In the genomic region with DNA sequence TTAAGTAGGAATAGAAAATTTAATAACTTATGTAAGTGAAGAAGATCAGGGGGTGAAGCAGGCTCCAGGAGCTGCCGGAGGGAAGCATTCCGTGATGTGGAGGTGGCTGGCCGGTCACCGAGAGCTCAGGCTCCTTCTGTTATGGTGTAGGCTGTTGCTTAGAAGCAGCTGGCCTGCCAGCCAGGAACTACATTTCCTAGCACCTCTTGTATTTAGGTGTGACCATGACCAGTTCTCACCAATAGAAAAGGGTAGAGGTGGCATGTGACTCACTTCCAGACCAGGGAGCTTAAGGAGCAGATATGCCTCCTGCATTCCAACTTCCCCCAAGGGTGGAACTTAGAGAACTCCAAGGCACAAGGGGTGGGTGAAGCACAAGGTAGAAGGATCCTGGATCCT, we compare ENCODE assay signal across 17 cellular contexts.
DNase-seq lines count a peak whose midpoint lies in the region; ATAC-seq and TF ChIP-seq lines count a peak whose summit lies in the region.
"Had no signal": no experiment of that assay in that cellular context is flagged by ENCODE, and none has a peak within 500 bp of the region (broad histone marks: within the 10 kb centered on the region; RNA-seq: fewer than 3 reads in every experiment).

No MANE protein-coding gene starts in this region.

- peak overlapping the region in 1 of 2 experiments; percentile 80 for H2BK12ac ChIP-seq in mesenchymal stem cell (ENCODE audit: low read length in 2 of 2)

- no peak overlapping the region for H3K14ac ChIP-seq in mesenchymal stem cell (ENCODE audit: low read length in 2 of 2)

- peak overlapping the region; percentile 49 for H2BK15ac ChIP-seq in mesenchymal stem cell (ENCODE audit: low read depth, poor library complexity, severe bottlenecking)

- peak overlapping the region; percentile 84 for H3K9ac ChIP-seq in mesenchymal stem cell (ENCODE audit: low read length)

- in situ Hi-C loops in ACHN (cut with HindIII; ENCODE audit: low pct_ligation_motif_present, low pct_unique_long_range_greater_than_20kb, low sequenced_read_pairs): no loop called here

- H3K27me3 ChIP-seq in mesenchymal stem cell (ENCODE audit: control insufficient read depth in 1 of 2, insufficient read depth in 1 of 2, low read length in 2 of 2): no peaks in the 10 kb centered on the region
- H3K27me3 ChIP-seq: brain microvascular endothelial cell had no signal

- no peak for TF ChIP-seq POLR2A in erythroblast (IDR thresholded peaks at IDR 0.05; ENCODE audit: low read length)

- H2AFZ ChIP-seq in mesenchymal stem cell (ENCODE audit: low read depth, low read length): no peak overlapping the region

- no peaks in the 10 kb centered on the region for H3K79me1 ChIP-seq in mesenchymal stem cell (replicated peaks; ENCODE audit: low read length, poor library complexity, severe bottlenecking)

- no peak overlapping the region for H2BK120ac ChIP-seq in mesenchymal stem cell (ENCODE audit: low read depth, low read length)

- peak overlapping the region in 1 of 2 experiments; percentile 29 for H3K4ac ChIP-seq in mesenchymal stem cell (ENCODE audit: low read depth in 1 of 2, low read length in 2 of 2)

- H4K91ac ChIP-seq in mesenchymal stem cell (ENCODE audit: low read length): no peak overlapping the region

- no peak overlapping the region for H3K4me3 ChIP-seq in mesenchymal stem cell (ENCODE audit: insufficient read depth in 1 of 2, low read depth in 1 of 2, low read length in 2 of 2)
- H3K4me3 ChIP-seq: lung, thoracic aorta had no signal

- H2BK5ac ChIP-seq in mesenchymal stem cell (ENCODE audit: low read depth, low read length, poor library complexity, severe bottlenecking): no peak overlapping the region

- peak overlapping the region in 1 of 2 experiments; percentile 75 for H3K18ac ChIP-seq in mesenchymal stem cell (ENCODE audit: low read depth in 1 of 2, low read length in 2 of 2)

- H4K8ac ChIP-seq in mesenchymal stem cell (ENCODE audit: low read length): no peak overlapping the region

- H2AK5ac ChIP-seq in mesenchymal stem cell (ENCODE audit: low read length, severe bottlenecking): no peak overlapping the region

- H3K27ac ChIP-seq in mesenchymal stem cell (ENCODE audit: low read length, poor library complexity, severe bottlenecking): no peak overlapping the region
- H3K27ac ChIP-seq: thoracic aorta had no signal

- ATAC-seq in GM18870 (IDR thresholded peaks at IDR 0.05; ENCODE audit: unreplicated experiment): no peak

- no peaks in the 10 kb centered on the region for H3K36me3 ChIP-seq in mesenchymal stem cell (ENCODE audit: control insufficient read depth in 1 of 2, insufficient read depth in 2 of 2, low read depth in 1 of 2, low read length in 2 of 2)
- H3K36me3 ChIP-seq: brain microvascular endothelial cell, thoracic aorta had no signal

- H3K23ac ChIP-seq in mesenchymal stem cell (ENCODE audit: low read length in 2 of 2): no peak overlapping the region

- peak; percentile 27 for DNase-seq in ACHN
- DNase-seq in NCI-H226: peak; percentile 71
- DNase-seq in fibroblast of gingiva (ENCODE audit: low read depth): peak; percentile 18
- DNase-seq in mesenchymal stem cell: peak; percentile 40
- no peak for DNase-seq in NCI-H774 (lab: John Stamatoyannopoulos, UW)
- DNase-seq in amniotic stem cell (lab: John Stamatoyannopoulos, UW): no peak
- no peak for DNase-seq in erythroblast (lab: John Stamatoyannopoulos, UW)
- DNase-seq: activated CD4-positive, alpha-beta memory T cell treated with anti-CD3 and anti-CD28 coated beads, Interleukin-2, amount 10 ng/mL, durations not matched to agents 7 days and 5 days; hippocampal formation; KG1; NCI-H187; NCI-H69; stimulated activated CD4-positive, alpha-beta T cell treated with anti-CD3 and anti-CD28 coated beads, Interleukin-15, amount 100 ng/mL, for 24 hours had no signal

- H3K4me1 ChIP-seq in mesenchymal stem cell (ENCODE audit: control insufficient read depth, insufficient read depth, low read depth, low read length): peaks cover 4% of the 10 kb centered on the region

- H3K4me2 ChIP-seq in mesenchymal stem cell (ENCODE audit: low read length, poor library complexity, severe bottlenecking): no peak overlapping the region

- H3K9me3 ChIP-seq in mesenchymal stem cell (ENCODE audit: control insufficient read depth, low read length): no peaks in the 10 kb centered on the region
- H3K9me3 ChIP-seq: thoracic aorta had no signal

- WGBS in mesenchymal stem cell: 93% methylated on average over 4 of the region's 4 CpGs

Comparison
In these comparisons a context has a peak if more than half of its experiments do, and no peak if none do; other contexts are left out.
1. DNase-seq: peak in ACHN (single experiment), NCI-H226 (single experiment), fibroblast of gingiva (single experiment) and mesenchymal stem cell (single experiment); none in NCI-H774 (single experiment), amniotic stem cell (single experiment) and erythroblast (0 of 2).